ENCODE assay signal across 18 cellular contexts in the genomic region with DNA sequence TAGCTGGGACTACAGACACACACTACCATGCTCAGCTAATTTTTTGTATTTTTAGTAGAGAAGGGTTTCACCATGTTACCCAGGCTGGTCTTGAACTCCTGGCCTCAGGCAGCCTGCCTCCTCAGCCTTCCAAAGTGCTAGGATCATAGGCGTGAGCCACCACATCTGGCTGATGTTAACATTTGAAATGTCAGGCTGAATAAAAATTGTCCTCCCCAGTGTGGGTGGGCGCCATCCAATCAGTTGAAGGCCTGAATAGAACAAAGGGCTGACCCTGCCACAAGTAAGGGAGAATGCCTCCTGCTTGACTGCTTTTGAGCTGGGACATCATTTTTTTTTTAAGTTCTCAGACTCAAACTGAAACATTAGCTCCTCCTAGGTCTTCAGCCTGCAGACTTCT. TPM values are rescaled to one million over a fixed set of nuclear protein-coding genes. Genes with fewer than 3 reads are reported as not detected.
A peak's percentile ranks its signal among the peaks of the same experiment; 100 is the strongest.
DNase-seq lines count a peak whose midpoint lies in the region; ATAC-seq, FAIRE-seq and TF ChIP-seq lines count a peak whose summit lies in the region.
"Had no signal": no experiment of that assay in that cellular context is flagged by ENCODE, and none has a peak within 500 bp of the region (broad histone marks: within the 10 kb centered on the region; RNA-seq: fewer than 3 reads in every experiment).

No MANE protein-coding gene starts in this region.

- H3K4me2 ChIP-seq in astrocyte (ENCODE audit: low read length), result peak overlapping the region; percentile 60

- no peak for DNase-seq in activated CD4-positive, alpha-beta T cell treated with anti-CD3 and anti-CD28 coated beads, Interleukin-2, amount 10 ng/mL, durations not matched to agents 7 days and 5 days
- DNase-seq in activated CD4-positive, alpha-beta T cell treated with anti-CD3 and anti-CD28 coated beads for 1 hour, result no peak
- DNase-seq in astrocyte (ENCODE audit: low read depth) (no peak), memory B cell (ENCODE audit: low spot score in 2 of 2) (no peak), type B pancreatic cell (ENCODE audit: extremely low spot score, unreplicated experiment) (peak; percentile 27), D721Med (ENCODE audit: insufficient read length, low spot score) (no peak), RKO (ENCODE audit: low spot score) (no peak)
- no peak for DNase-seq in stimulated activated CD4-positive, alpha-beta T cell treated with anti-CD3 and anti-CD28 coated beads, Interleukin-4, amount 100 ng/mL, for 4 hours
- DNase-seq: activated T-cell treated with anti-CD3 and anti-CD28 coated beads, Interleukin-2, amount 50 U/mL, for 48 hours; DMS 273 treated with DMSO at 0.1 percent for 48 hours; KBM-7; NCI-H1694; nucleus accumbens; SHP77 treated with DMSO at 0.1 percent for 48 hours; substantia nigra had no signal

- H3K36me3 ChIP-seq in astrocyte (ENCODE audit: insufficient read depth, low read length), result no peaks in the 10 kb centered on the region

- H3K9me3 ChIP-seq in astrocyte (ENCODE audit: insufficient read depth, low read depth, low read length), result no peaks in the 10 kb centered on the region

- H3K27ac Mint-ChIP-seq in activated CD4-positive, alpha-beta T cell treated with anti-CD3 and anti-CD28 coated beads, Interleukin-2, amount 10 ng/mL, durations not matched to agents 7 days and 5 days, result peak overlapping the region; percentile 74
- H3K27ac Mint-ChIP-seq in astrocyte (ENCODE audit: unreplicated experiment) (no peak overlapping the region), memory B cell (no peak overlapping the region), type B pancreatic cell (no peak overlapping the region)
- H3K27ac Mint-ChIP-seq: WTC11 had no signal

- no peak overlapping the region for H3K9ac ChIP-seq in astrocyte (ENCODE audit: low read length)

- FAIRE-seq in astrocyte (lab: Jason Lieb, UNC), result no peak
- no peak for FAIRE-seq in D721Med (lab: Jason Lieb, UNC)
- FAIRE-seq: colon had no signal

- H3K27ac ChIP-seq in astrocyte (ENCODE audit: low read depth, low read length), result no peak overlapping the region

- CTCF ChIA-PET in activated CD4-positive, alpha-beta T cell treated with anti-CD3 and anti-CD28 coated beads, Interleukin-2, amount 10 ng/mL, durations not matched to agents 7 days and 5 days (lab: Charles Lee), result interaction anchor here (0.6 kb wide), 1 partner anchor 227 kb away, joined by 3 read pairs; no protein-coding TSS in a partner anchor

- no peaks in the 10 kb centered on the region for H3K9me3 Mint-ChIP-seq in activated CD4-positive, alpha-beta T cell treated with anti-CD3 and anti-CD28 coated beads, Interleukin-2, amount 10 ng/mL, durations not matched to agents 7 days and 5 days
- H3K9me3 Mint-ChIP-seq in astrocyte (ENCODE audit: unreplicated experiment) (peaks cover 2% of the 10 kb centered on the region), memory B cell (no peaks in the 10 kb centered on the region), type B pancreatic cell (no peaks in the 10 kb centered on the region)
- H3K9me3 Mint-ChIP-seq: WTC11 had no signal

- POLR2A ChIA-PET in activated CD4-positive, alpha-beta T cell treated with anti-CD3 and anti-CD28 coated beads, Interleukin-2, amount 10 ng/mL, durations not matched to agents 7 days and 5 days (lab: Charles Lee), result no interaction called here

- no peaks in the 10 kb centered on the region for H4K20me1 ChIP-seq in astrocyte (ENCODE audit: insufficient read depth, low read length)

- no peaks in the 10 kb centered on the region for H3K79me2 ChIP-seq in astrocyte (ENCODE audit: insufficient read depth, low read length)

- TF ChIP-seq CTCF in astrocyte (IDR thresholded peaks at IDR 0.05; ENCODE audit: insufficient read depth, low read depth, low read length) (no peak), type B pancreatic cell (conservative IDR thresholded peaks at IDR 0.05) (no peak), D721Med (IDR thresholded peaks at IDR 0.05; ENCODE audit: insufficient read depth, missing control alignments) (no peak)

- H3K4me1 Mint-ChIP-seq in activated CD4-positive, alpha-beta T cell treated with anti-CD3 and anti-CD28 coated beads, Interleukin-2, amount 10 ng/mL, durations not matched to agents 7 days and 5 days, result peaks cover 28% of the 10 kb centered on the region
- H3K4me1 Mint-ChIP-seq in astrocyte (ENCODE audit: low read depth, unreplicated experiment), result peaks cover 17% of the 10 kb centered on the region
- peaks cover 54% of the 10 kb centered on the region for H3K4me1 Mint-ChIP-seq in memory B cell
- H3K4me1 Mint-ChIP-seq in type B pancreatic cell (ENCODE audit: unreplicated experiment), result peaks cover 12% of the 10 kb centered on the region

- no peak overlapping the region for H3K4me3 ChIP-seq in astrocyte (ENCODE audit: insufficient read depth, low read depth, low read length)

- H3K4me1 ChIP-seq in astrocyte (ENCODE audit: insufficient read depth, low read length), result peaks cover 25% of the 10 kb centered on the region

- H3K36me3 Mint-ChIP-seq in activated CD4-positive, alpha-beta T cell treated with anti-CD3 and anti-CD28 coated beads, Interleukin-2, amount 10 ng/mL, durations not matched to agents 7 days and 5 days (ENCODE audit: low read depth), result no peaks in the 10 kb centered on the region
- H3K36me3 Mint-ChIP-seq in astrocyte (ENCODE audit: low read depth, unreplicated experiment) (no peaks in the 10 kb centered on the region), memory B cell (no peaks in the 10 kb centered on the region), type B pancreatic cell (no peaks in the 10 kb centered on the region)
- H3K36me3 Mint-ChIP-seq: activated naive CD8-positive, alpha-beta T cell; WTC11 had no signal

- ATAC-seq in memory B cell (ENCODE audit: low read depth), result no peak
- ATAC-seq: WTC11 had no signal

- peaks cover 2% of the 10 kb centered on the region for H3K27me3 Mint-ChIP-seq in activated CD4-positive, alpha-beta T cell treated with anti-CD3 and anti-CD28 coated beads, Interleukin-2, amount 10 ng/mL, durations not matched to agents 7 days and 5 days
- peaks cover 10% of the 10 kb centered on the region for H3K27me3 Mint-ChIP-seq in astrocyte (ENCODE audit: low read depth, unreplicated experiment)
- no peaks in the 10 kb centered on the region for H3K27me3 Mint-ChIP-seq in memory B cell
- peaks cover 4% of the 10 kb centered on the region for H3K27me3 Mint-ChIP-seq in type B pancreatic cell
- H3K27me3 Mint-ChIP-seq: activated naive CD8-positive, alpha-beta T cell had no signal

- no peak overlapping the region for H3K4me3 Mint-ChIP-seq in activated CD4-positive, alpha-beta T cell treated with anti-CD3 and anti-CD28 coated beads, Interleukin-2, amount 10 ng/mL, durations not matched to agents 7 days and 5 days
- H3K4me3 Mint-ChIP-seq in astrocyte (ENCODE audit: unreplicated experiment) (no peak overlapping the region), memory B cell (peak overlapping the region; percentile 76), type B pancreatic cell (no peak overlapping the region)
- H3K4me3 Mint-ChIP-seq: activated naive CD8-positive, alpha-beta T cell; WTC11 had no signal

- H2AFZ ChIP-seq in astrocyte (ENCODE audit: low read depth, low read length), result no peak overlapping the region

- peaks cover 13% of the 10 kb centered on the region for H3K27me3 ChIP-seq in astrocyte (ENCODE audit: insufficient read depth, low read length)

RNA-seq across cellular contexts. Expression of a gene that starts 21.0 kb away (rescaled TPM):
- total RNA-seq in activated CD4-positive, alpha-beta T cell treated with anti-CD3 and anti-CD28 coated beads, Interleukin-2, amount 10 ng/mL, durations not matched to agents 7 days and 5 days, result under 1 TPM; 0.52 to 0.67 TPM
- total RNA-seq in astrocyte, result 161 and 173 TPM in 2 replicates
- total RNA-seq in type B pancreatic cell (ENCODE audit: low replicate concordance), result 82.8 and 83.5 TPM in 2 replicates

Comparison
In these comparisons a context has a peak if more than half of its experiments do, and no peak if none do; other contexts are left out.
1. RNA of a gene that starts 21.0 kb away (total RNA-seq): 161 to 173 TPM in astrocyte and 82.8 to 83.5 TPM in type B pancreatic cell; 0.52 to 0.67 TPM in activated CD4-positive, alpha-beta T cell treated with anti-CD3 and anti-CD28 coated beads, Interleukin-2, amount 10 ng/mL, durations not matched to agents 7 days and 5 days; every median in the first group is over 10 times any median in the second.